13 cellular contexts compared by ENCODE assay signal in the genomic region with DNA sequence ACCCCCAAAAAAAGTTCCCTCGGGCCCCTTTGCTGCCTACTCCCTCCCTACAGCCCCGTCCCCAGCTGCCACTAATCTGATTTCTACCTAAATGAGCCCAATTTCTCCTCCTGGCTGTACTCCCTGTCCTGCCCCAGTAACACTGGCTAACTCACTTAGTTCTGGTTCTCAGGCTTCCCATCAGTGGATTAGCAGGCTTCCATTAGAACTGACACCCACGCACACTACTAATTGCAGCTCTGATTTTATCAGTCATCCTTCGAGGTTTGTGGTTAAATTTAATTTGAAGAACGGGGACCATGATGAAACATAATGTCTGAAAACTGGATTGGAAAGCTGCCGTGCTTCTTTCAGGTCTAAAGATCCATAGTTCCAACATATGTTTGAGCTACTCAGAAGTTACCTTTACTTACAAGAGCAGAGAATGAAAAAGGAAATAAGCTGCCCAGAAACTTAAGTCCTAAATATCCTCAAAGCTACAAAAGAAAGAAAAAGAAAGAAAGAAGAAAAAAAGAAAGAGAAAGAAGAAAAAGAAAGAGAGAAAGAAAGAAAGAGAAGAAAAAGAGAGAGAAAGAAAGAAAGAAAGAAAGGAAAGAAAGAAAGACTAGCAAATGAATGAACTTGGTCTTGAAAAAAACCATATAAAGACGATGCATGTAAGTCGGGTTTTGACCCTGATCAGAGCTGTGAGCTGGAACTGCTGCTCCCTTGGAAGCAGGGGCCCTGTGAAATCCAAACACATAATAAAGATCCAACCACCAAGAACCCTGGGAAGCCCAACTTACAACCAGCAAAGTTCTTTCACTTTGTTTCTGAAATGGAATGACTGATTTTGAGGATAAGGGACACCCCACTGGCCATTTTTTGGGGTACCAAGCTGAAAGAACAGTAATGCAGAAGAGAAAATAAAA. TPM values are rescaled to one million over a fixed set of nuclear protein-coding genes. Genes with fewer than 3 reads are reported as not detected.
DNase-seq lines count a peak whose midpoint lies in the region; ATAC-seq and TF ChIP-seq lines count a peak whose summit lies in the region.
"Had no signal": no experiment of that assay in that cellular context is flagged by ENCODE, and none has a peak within 500 bp of the region (broad histone marks: within the 10 kb centered on the region; RNA-seq: fewer than 3 reads in every experiment).

No MANE protein-coding gene starts in this region.

- intact Hi-C loops in stomach (cut with DNase I; ENCODE audit: low total_unique reads): no loop called here

- ATAC-seq in natural killer cell treated with Interleukin-12 subunit alpha and Interleukin-12 subunit beta and Interleukin-15 and Interleukin-18, amount 100 ng/mL, for 72 hours: no peak
- ATAC-seq: GM12878 had no signal

- no peaks in the 10 kb centered on the region for H4K20me1 ChIP-seq in GM23248 (ENCODE audit: insufficient read depth)

- DNase-seq in GM23248 (peak; percentile 59), SK-N-DZ (ENCODE audit: low spot score) (peak; percentile 38), fibroblast of the aortic adventitia (ENCODE audit: low read depth) (peak; percentile 16), stomach (no peak), Ammon's horn (ENCODE audit: low spot score) (no peak), GM19238 (ENCODE audit: insufficient read length, low spot score) (no peak), AG08396 (ENCODE audit: low spot score) (no peak)
- DNase-seq in natural killer cell treated with Interleukin-12 subunit alpha and Interleukin-12 subunit beta and Interleukin-15 and Interleukin-18, amount 100 ng/mL, for 72 hours (ENCODE audit: low spot score): no peak
- DNase-seq: H7, retina, T1000 had no signal

- peaks cover 13 to 22% of the 10 kb centered on the region in 2 donors for H3K27me3 Mint-ChIP-seq in natural killer cell treated with Interleukin-12 subunit alpha and Interleukin-12 subunit beta and Interleukin-15 and Interleukin-18, amount 100 ng/mL, for 72 hours

- in situ Hi-C loops in GM23248 (cut with MboI): no loop called here

- no peaks in the 10 kb centered on the region for H3K27me3 ChIP-seq in GM23248 (replicated peaks; ENCODE audit: insufficient read depth)
- H3K27me3 ChIP-seq in stomach: no peaks in the 10 kb centered on the region

- no peak overlapping the region for H2AFZ ChIP-seq in GM23248

- 29 to 32% methylated on average over 8 of the region's 8 CpGs for WGBS in GM23248 (ENCODE audit: low coverage in 1 of 2, low lambda C conversion rate in 2 of 2, missing lambda C conversion rate in 2 of 2), 2 experiments
- WGBS in stomach, 5 donors: 47 to 62% (median 56%) methylated on average over 8 of the region's 8 CpGs

- H3K4me3 ChIP-seq in GM23248 (no peak overlapping the region), fibroblast of the aortic adventitia (ENCODE audit: low read depth, low read length) (no peak overlapping the region), stomach (no peak overlapping the region)
- H3K4me3 ChIP-seq: GM12878 had no signal

- no peaks in the 10 kb centered on the region for H3K79me2 ChIP-seq in GM23248 (ENCODE audit: insufficient read depth)

- peaks cover 22% of the 10 kb centered on the region for H3K4me1 ChIP-seq in GM23248 (ENCODE audit: insufficient read depth)
- peaks cover 14 to 51% (median 30%) of the 10 kb centered on the region in 4 donors for H3K4me1 ChIP-seq in stomach

- TF ChIP-seq POLR2A in stomach (IDR thresholded peaks at IDR 0.05): no peak

- no peak overlapping the region for H3K9ac ChIP-seq in GM23248

- no peaks in the 10 kb centered on the region for H3K36me3 ChIP-seq in GM23248 (ENCODE audit: low read depth)
- no peaks in the 10 kb centered on the region for H3K36me3 ChIP-seq in stomach

- no peaks in the 10 kb centered on the region for H3K4me1 Mint-ChIP-seq in natural killer cell treated with Interleukin-12 subunit alpha and Interleukin-12 subunit beta and Interleukin-15 and Interleukin-18, amount 100 ng/mL, for 72 hours (ENCODE audit: low read depth in 2 of 2)
- H3K4me1 Mint-ChIP-seq: IgD-negative memory B cell had no signal

- no peak for TF ChIP-seq EP300 in stomach (IDR thresholded peaks at IDR 0.05)

- no peaks in the 10 kb centered on the region for H3K9me3 Mint-ChIP-seq in natural killer cell treated with Interleukin-12 subunit alpha and Interleukin-12 subunit beta and Interleukin-15 and Interleukin-18, amount 100 ng/mL, for 72 hours

- H3K9me3 ChIP-seq in GM23248 (ENCODE audit: low read depth) (no peaks in the 10 kb centered on the region), stomach (no peaks in the 10 kb centered on the region)

- no peaks in the 10 kb centered on the region for H3K9me2 ChIP-seq in GM23248 (ENCODE audit: insufficient read depth)

- peak overlapping the region; percentile 16 for H3K4me2 ChIP-seq in GM23248 (ENCODE audit: unreplicated experiment)

- H3K27ac ChIP-seq in GM23248 (no peak overlapping the region), stomach (peak overlapping the region in 4 of 5 donors; percentile 11 to 69 (median 30))

- H3F3A ChIP-seq in GM23248 (ENCODE audit: insufficient read depth): 0 out of 2 replicates have a peak, but pooled peaks cover 10% of the 10 kb centered on the region

- H3K27ac Mint-ChIP-seq in natural killer cell treated with Interleukin-12 subunit alpha and Interleukin-12 subunit beta and Interleukin-15 and Interleukin-18, amount 100 ng/mL, for 72 hours: no peak overlapping the region
- H3K27ac Mint-ChIP-seq: IgD-negative memory B cell had no signal

- no peak overlapping the region for H3K4me3 Mint-ChIP-seq in natural killer cell treated with Interleukin-12 subunit alpha and Interleukin-12 subunit beta and Interleukin-15 and Interleukin-18, amount 100 ng/mL, for 72 hours
- H3K4me3 Mint-ChIP-seq: IgD-negative memory B cell had no signal

- no peaks in the 10 kb centered on the region for H3K36me3 Mint-ChIP-seq in natural killer cell treated with Interleukin-12 subunit alpha and Interleukin-12 subunit beta and Interleukin-15 and Interleukin-18, amount 100 ng/mL, for 72 hours
- H3K36me3 Mint-ChIP-seq: IgD-negative memory B cell had no signal

- TF ChIP-seq CTCF in fibroblast of the aortic adventitia (IDR thresholded peaks at IDR 0.05; ENCODE audit: insufficient read depth, low read length) (no peak), stomach (IDR thresholded peaks at IDR 0.05) (no peak)

RNA-seq across cellular contexts. Expression of gene CNKSR3, which starts 51.7 kb away (rescaled TPM):
- 1.7 and 2.4 TPM in 2 replicates for total RNA-seq in GM23248 (2014; rRNA removed; shearing (Covaris generic))
- polyA plus RNA-seq in GM23248 (2016; fragmentation: Nextera tagmentation; extraction: Ambion mirVana) (1.9 TPM in 2 replicates), stomach (1 to 10 TPM; 5.7 to 6.6 (median 5.9) TPM)
- 0.56 TPM in 1 of 2 replicates, not detected in the other for polyA plus RNA-seq in SK-N-DZ (2014; cell fraction: cytosol; rRNA removed)
- 0.10 and 0.58 TPM in 2 replicates for polyA plus RNA-seq in SK-N-DZ (2014; cell fraction: nucleus; rRNA removed)
- total RNA-seq in fibroblast of the aortic adventitia (ENCODE audit: low replicate concordance) (4.3 and 11.7 TPM in 2 replicates), stomach (10 to 100 TPM in 1 of 5 donors, 1 to 10 TPM in 4; 1.2 to 40.0 (median 7.4) TPM)
- under 1 TPM in 1 of 2 donors, not detected in 1; 0.20 TPM for total RNA-seq in natural killer cell treated with Interleukin-12 subunit alpha and Interleukin-12 subunit beta and Interleukin-15 and Interleukin-18, amount 100 ng/mL, for 72 hours
- polyA plus RNA-seq: IgD-negative memory B cell had no signal

Comparison
In these comparisons a context has a peak if more than half of its experiments do, and no peak if none do; other contexts are left out.
1. DNase-seq: peak in GM23248 (single experiment), SK-N-DZ (single experiment) and fibroblast of the aortic adventitia (single experiment); none in stomach (single experiment), Ammon's horn (single experiment), natural killer cell treated with Interleukin-12 subunit alpha and Interleukin-12 subunit beta and Interleukin-15 and Interleukin-18, amount 100 ng/mL, for 72 hours (single experiment), GM19238 (single experiment) and AG08396 (single experiment).